Comparison of ENCODE assay signal across 40 cellular contexts in genomic region chr6:52055451-52055850, GRCh38. TPM values are rescaled to one million over a fixed set of nuclear protein-coding genes. Genes with fewer than 3 reads are reported as not detected.
"Had no signal": no experiment of that assay in that cellular context is flagged by ENCODE, and none has a peak within 500 bp of the region (broad histone marks: within the 10 kb centered on the region; RNA-seq: fewer than 3 reads in every experiment).

No MANE protein-coding gene starts in this region.

- H3K9me3 Mint-ChIP-seq: activated naive CD4-positive, alpha-beta T cell treated with anti-CD3 and anti-CD28 coated beads for 36 hours; activated naive CD4-positive, alpha-beta T cell treated with anti-CD3 and anti-CD28 coated beads, Interleukin-2, amount 10 ng/mL, durations not matched to agents 7 days and 5 days; activated naive CD4-positive, alpha-beta T cell treated with anti-CD3 and anti-CD28 coated beads, Interleukin-2, amount 50 U/mL, for 24 hours; activated naive CD4-positive, alpha-beta T cell treated with anti-CD3 and anti-CD28 coated beads, Interleukin-2, amount 50 U/mL, for 72 hours; activated naive CD8-positive, alpha-beta T cell treated with anti-CD3 and anti-CD28 coated beads for 36 hours; activated naive CD8-positive, alpha-beta T cell treated with anti-CD3 and anti-CD28 coated beads, Interleukin-2, amount 10 ng/mL, durations not matched to agents 7 days and 5 days; activated naive CD8-positive, alpha-beta T cell treated with anti-CD3 and anti-CD28 coated beads, Interleukin-2, amount 50 U/mL, for 24 hours; activated T-cell treated with anti-CD3 and anti-CD28 coated beads, Interleukin-2, amount 50 U/mL, for 24 hours; activated T-cell treated with anti-CD3 and anti-CD28 coated beads, Interleukin-2, amount 50 U/mL, for 4 hours; activated T-cell treated with anti-CD3 and anti-CD28 coated beads, Interleukin-2, amount 50 U/mL, for 72 hours; activated T-helper 1 cell treated with anti-CD3 and anti-CD28 coated beads, Interleukin-12 subunit alpha, Interleukin-12 subunit beta, Interleukin-2, Interleukin-4 antibody, amounts not matched to agents 30 ng/mL and 10 ng/mL and 1 ng/mL, durations not matched to agents 14 hours and 24 hours and 36 hours; activated T-helper 17 cell treated with anti-CD3 and anti-CD28 coated beads, Interleukin-2, amount 50 U/mL, for 72 hours; activated T-helper 2 cell treated with anti-CD3 and anti-CD28 coated beads, Interferon-gamma antibody, Interleukin-2, Interleukin-4, amounts not matched to agents 10 μg/mL and 5 μg/mL and 100 μg/mL, durations not matched to agents 14 hours and 24 hours and 36 hours; brain; central memory CD8-positive, alpha-beta T cell had no signal

- H3K9me3 ChIP-seq: adrenal gland, ascending aorta, body of pancreas, breast epithelium had no signal

- DNase-seq: activated effector memory CD4-positive, alpha-beta T cell treated with anti-CD3 and anti-CD28 coated beads, Interleukin-2, amount 50 U/mL, for 16 hours; activated effector memory CD4-positive, alpha-beta T cell treated with Interleukin-2 at 50 U/mL for 16 hours; activated gamma-delta T cell; activated gamma-delta T cell treated with Interleukin-2 at 50 U/mL for 16 hours; activated naive CD4-positive, alpha-beta T cell; activated naive CD4-positive, alpha-beta T cell treated with anti-CD3 and anti-CD28 coated beads for 36 hours; activated naive CD4-positive, alpha-beta T cell treated with anti-CD3 and anti-CD28 coated beads, Interleukin-2, amount 10 ng/mL, durations not matched to agents 7 days and 5 days; activated naive CD4-positive, alpha-beta T cell treated with anti-CD3 and anti-CD28 coated beads, Interleukin-2, amount 50 U/mL, for 16 hours; activated naive CD4-positive, alpha-beta T cell treated with Interleukin-2 at 50 U/mL for 16 hours; activated naive CD8-positive, alpha-beta T cell treated with anti-CD3 and anti-CD28 coated beads for 36 hours; activated naive CD8-positive, alpha-beta T cell treated with anti-CD3 and anti-CD28 coated beads, Interleukin-2, amount 10 ng/mL, durations not matched to agents 7 days and 5 days; activated naive CD8-positive, alpha-beta T cell treated with anti-CD3 and anti-CD28 coated beads, Interleukin-2, amount 50 U/mL, for 24 hours; activated T-cell treated with anti-CD3 and anti-CD28 coated beads, Interleukin-2, amount 50 U/mL, for 1 hour; activated T-cell treated with anti-CD3 and anti-CD28 coated beads, Interleukin-2, amount 50 U/mL, for 24 hours; activated T-cell treated with anti-CD3 and anti-CD28 coated beads, Interleukin-2, amount 50 U/mL, for 4 hours; activated T-cell treated with anti-CD3 and anti-CD28 coated beads, Interleukin-2, amount 50 U/mL, for 48 hours; activated T-cell treated with anti-CD3 and anti-CD28 coated beads, Interleukin-2, amount 50 U/mL, for 72 hours; adrenal gland; amniotic stem cell; amygdala; anterior cingulate cortex; aorta; body of pancreas; brain microvascular endothelial cell; caudate nucleus; central memory CD4-positive, alpha-beta T cell; cerebellar nuclear complex had no signal

- H3K4me1 ChIP-seq: adrenal gland, ascending aorta, body of pancreas, breast epithelium had no signal

- H3K27ac Mint-ChIP-seq: activated naive CD4-positive, alpha-beta T cell treated with anti-CD3 and anti-CD28 coated beads for 36 hours; activated naive CD4-positive, alpha-beta T cell treated with anti-CD3 and anti-CD28 coated beads, Interleukin-2, amount 10 ng/mL, durations not matched to agents 7 days and 5 days; activated naive CD4-positive, alpha-beta T cell treated with anti-CD3 and anti-CD28 coated beads, Interleukin-2, amount 50 U/mL, for 24 hours; activated naive CD4-positive, alpha-beta T cell treated with anti-CD3 and anti-CD28 coated beads, Interleukin-2, amount 50 U/mL, for 72 hours; activated naive CD8-positive, alpha-beta T cell; activated naive CD8-positive, alpha-beta T cell treated with anti-CD3 and anti-CD28 coated beads for 36 hours; activated naive CD8-positive, alpha-beta T cell treated with anti-CD3 and anti-CD28 coated beads, Interleukin-2, amount 10 ng/mL, durations not matched to agents 7 days and 5 days; activated naive CD8-positive, alpha-beta T cell treated with anti-CD3 and anti-CD28 coated beads, Interleukin-2, amount 50 U/mL, for 24 hours; activated T-cell treated with anti-CD3 and anti-CD28 coated beads, Interleukin-2, amount 50 U/mL, for 24 hours; activated T-cell treated with anti-CD3 and anti-CD28 coated beads, Interleukin-2, amount 50 U/mL, for 72 hours; activated T-helper 1 cell treated with anti-CD3 and anti-CD28 coated beads, Interleukin-12 subunit alpha, Interleukin-12 subunit beta, Interleukin-2, Interleukin-4 antibody, amounts not matched to agents 30 ng/mL and 10 ng/mL and 1 ng/mL, durations not matched to agents 14 hours and 24 hours and 36 hours; activated T-helper 17 cell treated with anti-CD3 and anti-CD28 coated beads, Interleukin-2, amount 50 U/mL, for 72 hours; activated T-helper 2 cell treated with anti-CD3 and anti-CD28 coated beads, Interferon-gamma antibody, Interleukin-2, Interleukin-4, amounts not matched to agents 10 μg/mL and 5 μg/mL and 100 μg/mL, durations not matched to agents 14 hours and 24 hours and 36 hours; brain had no signal

- H3K36me3 ChIP-seq: adrenal gland, ascending aorta, brain microvascular endothelial cell, breast epithelium, cardiac muscle cell had no signal

- H3K4me3 ChIP-seq: adrenal gland, ascending aorta, body of pancreas, breast epithelium, cardiac muscle cell had no signal

- H3K27ac ChIP-seq: adrenal gland, ascending aorta, body of pancreas, brain microvascular endothelial cell, breast epithelium, cardiac muscle cell had no signal

- ATAC-seq: activated naive CD4-positive, alpha-beta T cell treated with anti-CD3 and anti-CD28 coated beads, Interleukin-2, amount 50 U/mL, for 72 hours; activated naive CD8-positive, alpha-beta T cell treated with anti-CD3 and anti-CD28 coated beads, Interleukin-2, amount 50 U/mL, for 24 hours; activated T-cell treated with anti-CD3 and anti-CD28 coated beads, Interleukin-2, amount 50 U/mL, for 4 hours; activated T-cell treated with anti-CD3 and anti-CD28 coated beads, Interleukin-2, amount 50 U/mL, for 72 hours; activated T-helper 17 cell treated with anti-CD3 and anti-CD28 coated beads, Interleukin-2, amount 50 U/mL, for 72 hours; body of pancreas had no signal

- H3K4me1 Mint-ChIP-seq: activated naive CD4-positive, alpha-beta T cell treated with anti-CD3 and anti-CD28 coated beads, Interleukin-2, amount 10 ng/mL, durations not matched to agents 7 days and 5 days; activated naive CD4-positive, alpha-beta T cell treated with anti-CD3 and anti-CD28 coated beads, Interleukin-2, amount 50 U/mL, for 24 hours; activated naive CD8-positive, alpha-beta T cell treated with anti-CD3 and anti-CD28 coated beads for 36 hours; activated naive CD8-positive, alpha-beta T cell treated with anti-CD3 and anti-CD28 coated beads, Interleukin-2, amount 10 ng/mL, durations not matched to agents 7 days and 5 days; activated naive CD8-positive, alpha-beta T cell treated with anti-CD3 and anti-CD28 coated beads, Interleukin-2, amount 50 U/mL, for 24 hours; activated T-helper 17 cell treated with anti-CD3 and anti-CD28 coated beads, Interleukin-2, amount 50 U/mL, for 72 hours; brain; central memory CD8-positive, alpha-beta T cell had no signal

- H3K4me3 Mint-ChIP-seq: activated naive CD4-positive, alpha-beta T cell treated with anti-CD3 and anti-CD28 coated beads for 36 hours; activated naive CD4-positive, alpha-beta T cell treated with anti-CD3 and anti-CD28 coated beads, Interleukin-2, amount 10 ng/mL, durations not matched to agents 7 days and 5 days; activated naive CD4-positive, alpha-beta T cell treated with anti-CD3 and anti-CD28 coated beads, Interleukin-2, amount 50 U/mL, for 24 hours; activated naive CD8-positive, alpha-beta T cell; activated naive CD8-positive, alpha-beta T cell treated with anti-CD3 and anti-CD28 coated beads for 36 hours; activated naive CD8-positive, alpha-beta T cell treated with anti-CD3 and anti-CD28 coated beads, Interleukin-2, amount 10 ng/mL, durations not matched to agents 7 days and 5 days; activated naive CD8-positive, alpha-beta T cell treated with anti-CD3 and anti-CD28 coated beads, Interleukin-2, amount 50 U/mL, for 24 hours; activated T-cell treated with anti-CD3 and anti-CD28 coated beads, Interleukin-2, amount 50 U/mL, for 24 hours; activated T-cell treated with anti-CD3 and anti-CD28 coated beads, Interleukin-2, amount 50 U/mL, for 4 hours; activated T-cell treated with anti-CD3 and anti-CD28 coated beads, Interleukin-2, amount 50 U/mL, for 72 hours; activated T-helper 1 cell treated with anti-CD3 and anti-CD28 coated beads, Interleukin-12 subunit alpha, Interleukin-12 subunit beta, Interleukin-2, Interleukin-4 antibody, amounts not matched to agents 30 ng/mL and 10 ng/mL and 1 ng/mL, durations not matched to agents 14 hours and 24 hours and 36 hours; activated T-helper 17 cell treated with anti-CD3 and anti-CD28 coated beads, Interleukin-2, amount 50 U/mL, for 72 hours; brain; central memory CD8-positive, alpha-beta T cell had no signal

- H3K27me3 ChIP-seq: adrenal gland, ascending aorta, body of pancreas, brain microvascular endothelial cell had no signal

RNA-seq across cellular contexts. Expression of gene PKHD1, which starts 32.0 kb away (rescaled TPM):
- total RNA-seq: activated naive CD4-positive, alpha-beta T cell treated with anti-CD3 and anti-CD28 coated beads for 36 hours; activated naive CD4-positive, alpha-beta T cell treated with anti-CD3 and anti-CD28 coated beads, Interleukin-2, amount 50 U/mL, for 72 hours; activated naive CD8-positive, alpha-beta T cell treated with anti-CD3 and anti-CD28 coated beads for 36 hours; activated naive CD8-positive, alpha-beta T cell treated with anti-CD3 and anti-CD28 coated beads, Interleukin-2, amount 10 ng/mL, durations not matched to agents 7 days and 5 days; activated T-cell treated with anti-CD3 and anti-CD28 coated beads, Interleukin-2, amount 50 U/mL, for 4 hours; activated T-helper 1 cell treated with anti-CD3 and anti-CD28 coated beads, Interleukin-12 subunit alpha, Interleukin-12 subunit beta, Interleukin-2, Interleukin-4 antibody, amounts not matched to agents 30 ng/mL and 10 ng/mL and 1 ng/mL, durations not matched to agents 14 hours and 24 hours and 36 hours; activated T-helper 2 cell treated with anti-CD3 and anti-CD28 coated beads, Interferon-gamma antibody, Interleukin-2, Interleukin-4, amounts not matched to agents 10 μg/mL and 5 μg/mL and 100 μg/mL, durations not matched to agents 14 hours and 24 hours and 36 hours; ascending aorta; bronchial epithelial cell; cardiac muscle cell; chondrocyte had no signal
